2 cellular contexts compared by ENCODE assay signal in the genomic region with DNA sequence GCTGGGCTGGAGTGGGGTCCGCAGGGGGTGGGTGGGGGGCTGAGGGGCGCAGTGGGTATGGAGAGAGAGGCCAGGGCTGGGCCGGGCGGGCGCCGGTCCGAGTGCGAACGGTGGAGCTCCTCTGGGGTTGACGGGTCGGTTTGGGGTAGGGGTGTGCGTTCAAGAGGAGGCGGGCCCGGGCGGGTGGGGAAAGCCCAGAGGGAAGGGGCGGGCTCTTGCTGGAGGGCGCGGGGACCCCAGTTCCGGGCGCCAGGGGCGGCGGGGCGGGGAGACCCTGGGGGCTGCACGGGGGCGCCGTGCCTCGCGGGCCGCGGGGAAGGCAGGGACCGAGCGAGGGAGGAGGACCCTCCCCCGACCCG.
TF ChIP-seq lines count a peak whose summit lies in the region.

No MANE protein-coding gene starts in this region.

TF ChIP-seq in SK-N-SH, 30 proteins besides CTCF, POLR2A, EP300 and RAD21:
- TF ChIP-seq EZH2phosphoT487 (IDR thresholded peaks at IDR 0.05; ENCODE audit: borderline replicate concordance, low read depth), result no peak
- TF ChIP-seq IRF3 (IDR thresholded peaks at IDR 0.05; ENCODE audit: low read depth, low read length), result no peak
- TF ChIP-seq MXI1 (IDR thresholded peaks at IDR 0.05; ENCODE audit: low read depth, low read length), result no peak
- TF ChIP-seq, protein P1, sequence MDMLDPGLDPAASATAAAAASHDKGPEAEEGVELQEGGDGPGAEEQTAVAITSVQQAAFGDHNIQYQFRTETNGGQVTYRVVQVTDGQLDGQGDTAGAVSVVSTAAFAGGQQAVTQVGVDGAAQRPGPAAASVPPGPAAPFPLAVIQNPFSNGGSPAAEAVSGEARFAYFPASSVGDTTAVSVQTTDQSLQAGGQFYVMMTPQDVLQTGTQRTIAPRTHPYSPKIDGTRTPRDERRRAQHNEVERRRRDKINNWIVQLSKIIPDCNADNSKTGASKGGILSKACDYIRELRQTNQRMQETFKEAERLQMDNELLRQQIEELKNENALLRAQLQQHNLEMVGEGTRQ (IDR thresholded peaks at IDR 0.05; ENCODE audit: borderline replicate concordance, low read depth, low read length), result no peak

TF ChIP-seq in SK-N-SH treated with all-trans-retinoic acid at 6 μM for 48 hours, 23 proteins besides CTCF, POLR2A, EP300 and RAD21:
- TF ChIP-seq ISL1 (CRISPR knock-in tag; IDR thresholded peaks at IDR 0.05), result no peak
